ENCODE assay signal across 18 cellular contexts in genomic region chr14:91018465-91018864, GRCh38. TPM values are rescaled to one million over a fixed set of nuclear protein-coding genes. Genes with fewer than 3 reads are reported as not detected.
DNase-seq lines count a peak whose midpoint lies in the region; ATAC-seq and TF ChIP-seq lines count a peak whose summit lies in the region.
"Had no signal": no experiment of that assay in that cellular context is flagged by ENCODE, and none has a peak within 500 bp of the region (broad histone marks: within the 10 kb centered on the region; RNA-seq: fewer than 3 reads in every experiment).

No MANE protein-coding gene starts in this region.

- no peak overlapping the region for H3K4me2 ChIP-seq in IMR-90 (ENCODE audit: low read depth, low read length)
- H3K4me2 ChIP-seq: BLaER1 had no signal

- no peak overlapping the region for H2BK5ac ChIP-seq in IMR-90 (ENCODE audit: low read depth, low read length, poor library complexity, severe bottlenecking)

- no peak overlapping the region for H2BK20ac ChIP-seq in IMR-90 (ENCODE audit: low read depth, low read length)

- H3K27ac Mint-ChIP-seq in activated CD4-positive, alpha-beta T cell treated with anti-CD3 and anti-CD28 coated beads, Interleukin-2, amount 10 ng/mL, durations not matched to agents 24 days and 14 days = no peak overlapping the region
- no peak overlapping the region for H3K27ac Mint-ChIP-seq in activated CD4-positive, alpha-beta T cell treated with anti-CD3 and anti-CD28 coated beads, Interleukin-2, amount 10 ng/mL, durations not matched to agents 7 days and 5 days
- peak overlapping the region; percentile 3 to 26 for H3K27ac Mint-ChIP-seq in effector memory CD8-positive, alpha-beta T cell
- no peak overlapping the region for H3K27ac Mint-ChIP-seq in mesothelial cell of epicardium
- H3K27ac Mint-ChIP-seq: B cell; CD8-positive, alpha-beta T cell had no signal

- H3K9me3 ChIP-seq in IMR-90 (ENCODE audit: control insufficient read depth, insufficient read depth, low read length) = no peaks in the 10 kb centered on the region
- H3K9me3 ChIP-seq: BLaER1, Caco-2 had no signal

- H3K27me3 ChIP-seq in IMR-90 (ENCODE audit: control insufficient read depth, insufficient read depth, low read length) = no peaks in the 10 kb centered on the region
- H3K27me3 ChIP-seq: BLaER1 had no signal

- H3K4me1 Mint-ChIP-seq in activated CD4-positive, alpha-beta T cell treated with anti-CD3 and anti-CD28 coated beads, Interleukin-2, amount 10 ng/mL, durations not matched to agents 24 days and 14 days = peaks cover 31% of the 10 kb centered on the region
- H3K4me1 Mint-ChIP-seq in activated CD4-positive, alpha-beta T cell treated with anti-CD3 and anti-CD28 coated beads, Interleukin-2, amount 10 ng/mL, durations not matched to agents 7 days and 5 days = peaks cover 56% of the 10 kb centered on the region
- peaks cover 15 to 25% of the 10 kb centered on the region in 2 donors for H3K4me1 Mint-ChIP-seq in effector memory CD8-positive, alpha-beta T cell (ENCODE audit: low read depth in 2 of 2)
- H3K4me1 Mint-ChIP-seq in mesothelial cell of epicardium = no peaks in the 10 kb centered on the region

- H2AFZ ChIP-seq in IMR-90 (replicated peaks; ENCODE audit: low read length, poor library complexity) = no peak overlapping the region
- H2AFZ ChIP-seq: GM23248 had no signal

- CTCF ChIA-PET in activated CD4-positive, alpha-beta T cell treated with anti-CD3 and anti-CD28 coated beads, Interleukin-2, amount 10 ng/mL, durations not matched to agents 7 days and 5 days (lab: Charles Lee) = no interaction called here
- CTCF ChIA-PET in IMR-90 (lab: Yijun Ruan, JAX) = no interaction called here

- dilution Hi-C loops in IMR-90 (cut with HindIII; ENCODE audit: low sequenced_read_pairs, unreplicated experiment) = no loop called here

- no peak overlapping the region for H3K14ac ChIP-seq in IMR-90 (replicated peaks; ENCODE audit: low read depth, low read length)

- H4K91ac ChIP-seq in IMR-90 (ENCODE audit: insufficient read depth, low read depth, low read length) = no peak overlapping the region

- no peaks in the 10 kb centered on the region for H3K9me1 ChIP-seq in IMR-90 (ENCODE audit: insufficient read depth, low read length)

- H3K4me1 ChIP-seq in IMR-90 (ENCODE audit: control insufficient read depth, insufficient read depth, low read length) = no peaks in the 10 kb centered on the region
- H3K4me1 ChIP-seq: Caco-2 had no signal

- H3K36me3 Mint-ChIP-seq in activated CD4-positive, alpha-beta T cell treated with anti-CD3 and anti-CD28 coated beads, Interleukin-2, amount 10 ng/mL, durations not matched to agents 24 days and 14 days (ENCODE audit: low read depth) = peaks cover 11% of the 10 kb centered on the region
- H3K36me3 Mint-ChIP-seq in activated CD4-positive, alpha-beta T cell treated with anti-CD3 and anti-CD28 coated beads, Interleukin-2, amount 10 ng/mL, durations not matched to agents 7 days and 5 days (ENCODE audit: low read depth) = peaks cover 40% of the 10 kb centered on the region
- no peaks in the 10 kb centered on the region for H3K36me3 Mint-ChIP-seq in effector memory CD8-positive, alpha-beta T cell (ENCODE audit: insufficient read depth)
- H3K36me3 Mint-ChIP-seq in mesothelial cell of epicardium = no peaks in the 10 kb centered on the region

- H3K4ac ChIP-seq in IMR-90 (ENCODE audit: low read depth, low read length) = no peak overlapping the region

- no peak overlapping the region for H3K9ac ChIP-seq in IMR-90 (ENCODE audit: low read depth, low read length)
- H3K9ac ChIP-seq: BLaER1, GM23248 had no signal

- WGBS in IMR-90 (ENCODE audit: extremely low coverage in 2 of 2, insufficient read length in 1 of 2), 2 experiments = 100% methylated on average over 2 of the region's 5 CpGs; no CpG with 5 or more reads in 1 of the 2 experiments

- no peak overlapping the region for H3K18ac ChIP-seq in IMR-90 (ENCODE audit: low read depth, low read length)

- no peak overlapping the region for H3K23ac ChIP-seq in IMR-90 (ENCODE audit: low read depth, low read length)

- H3K4me3 Mint-ChIP-seq in activated CD4-positive, alpha-beta T cell treated with anti-CD3 and anti-CD28 coated beads, Interleukin-2, amount 10 ng/mL, durations not matched to agents 24 days and 14 days = no peak overlapping the region
- no peak overlapping the region for H3K4me3 Mint-ChIP-seq in activated CD4-positive, alpha-beta T cell treated with anti-CD3 and anti-CD28 coated beads, Interleukin-2, amount 10 ng/mL, durations not matched to agents 7 days and 5 days
- H3K4me3 Mint-ChIP-seq in effector memory CD8-positive, alpha-beta T cell = no peak overlapping the region
- H3K4me3 Mint-ChIP-seq in mesothelial cell of epicardium = no peak overlapping the region
- H3K4me3 Mint-ChIP-seq: B cell; CD4-positive, CD25-positive, alpha-beta regulatory T cell; CD8-positive, alpha-beta T cell had no signal

- H3K27ac ChIP-seq in IMR-90 (ENCODE audit: insufficient read depth, low read length) = no peak overlapping the region
- H3K27ac ChIP-seq: 22Rv1, BLaER1, C4-2B, GM23248 had no signal

- H3K56ac ChIP-seq in IMR-90 (ENCODE audit: extremely low read depth, insufficient read depth, low read length) = no peak overlapping the region

- no peaks in the 10 kb centered on the region for H3K79me1 ChIP-seq in IMR-90 (ENCODE audit: low read depth in 1 of 2, low read length in 2 of 2)

- intact Hi-C loops in activated CD4-positive, alpha-beta T cell treated with anti-CD3 and anti-CD28 coated beads, Interleukin-2, amount 10 ng/mL, durations not matched to agents 24 days and 14 days (cut with micrococcal nuclease) = no loop called here
- intact Hi-C loops in IMR-90 (cut with micrococcal nuclease) = no loop called here

- no peak for ATAC-seq in IMR-90 (ENCODE audit: low read depth)
- ATAC-seq in effector memory CD8-positive, alpha-beta T cell (replicated peaks) = no peak
- ATAC-seq in GM21717 (IDR thresholded peaks at IDR 0.05; ENCODE audit: unreplicated experiment) = no peak
- ATAC-seq: CD8-positive, alpha-beta T cell had no signal

- no peaks in the 10 kb centered on the region for H3K27me3 Mint-ChIP-seq in activated CD4-positive, alpha-beta T cell treated with anti-CD3 and anti-CD28 coated beads, Interleukin-2, amount 10 ng/mL, durations not matched to agents 24 days and 14 days
- H3K27me3 Mint-ChIP-seq in activated CD4-positive, alpha-beta T cell treated with anti-CD3 and anti-CD28 coated beads, Interleukin-2, amount 10 ng/mL, durations not matched to agents 7 days and 5 days = no peaks in the 10 kb centered on the region
- H3K27me3 Mint-ChIP-seq in effector memory CD8-positive, alpha-beta T cell = no peaks in the 10 kb centered on the region
- no peaks in the 10 kb centered on the region for H3K27me3 Mint-ChIP-seq in mesothelial cell of epicardium (ENCODE audit: low read depth)
- H3K27me3 Mint-ChIP-seq: B cell; CD4-positive, CD25-positive, alpha-beta regulatory T cell had no signal

- POLR2A ChIA-PET in activated CD4-positive, alpha-beta T cell treated with anti-CD3 and anti-CD28 coated beads, Interleukin-2, amount 10 ng/mL, durations not matched to agents 7 days and 5 days (lab: Charles Lee) = interaction anchor here (0.6 kb wide), 1 partner anchor 273 kb away, joined by 6 read pairs; no protein-coding TSS in a partner anchor
- POLR2A ChIA-PET in IMR-90 (lab: Charles Lee; ENCODE audit: unreplicated experiment) = no interaction called here

- H3K36me3 ChIP-seq in IMR-90 (ENCODE audit: control insufficient read depth, insufficient read depth, low read length) = no peaks in the 10 kb centered on the region
- H3K36me3 ChIP-seq: BLaER1 had no signal

- in situ Hi-C loops in IMR-90 (cut with MboI; ENCODE audit: low sequenced_read_pairs) = no loop called here

- no peaks in the 10 kb centered on the region for H4K20me1 ChIP-seq in IMR-90 (ENCODE audit: insufficient read depth, low read length)
- H4K20me1 ChIP-seq: BLaER1 had no signal

- H4K8ac ChIP-seq in IMR-90 (ENCODE audit: low read depth in 2 of 2, low read length in 2 of 2) = no peak overlapping the region

- no peak overlapping the region for H2AK5ac ChIP-seq in IMR-90 (ENCODE audit: low read depth, low read length)

- no peak overlapping the region for H2BK120ac ChIP-seq in IMR-90 (ENCODE audit: low read depth, low read length)

- no peak overlapping the region for H2BK15ac ChIP-seq in IMR-90 (ENCODE audit: low read depth, low read length)

- H3K4me3 ChIP-seq in IMR-90 (ENCODE audit: insufficient read depth, low read depth, low read length) = no peak overlapping the region
- H3K4me3 ChIP-seq: BLaER1, GM23248 had no signal

- no peak overlapping the region for H4K5ac ChIP-seq in IMR-90 (ENCODE audit: low read depth, low read length)

- no peak for TF ChIP-seq POLR2A in IMR-90 (IDR thresholded peaks at IDR 0.05; ENCODE audit: low read depth, low read length)

- H3K9me3 Mint-ChIP-seq in activated CD4-positive, alpha-beta T cell treated with anti-CD3 and anti-CD28 coated beads, Interleukin-2, amount 10 ng/mL, durations not matched to agents 24 days and 14 days = peaks cover 4% of the 10 kb centered on the region
- peaks cover 2% of the 10 kb centered on the region for H3K9me3 Mint-ChIP-seq in activated CD4-positive, alpha-beta T cell treated with anti-CD3 and anti-CD28 coated beads, Interleukin-2, amount 10 ng/mL, durations not matched to agents 7 days and 5 days
- H3K9me3 Mint-ChIP-seq in effector memory CD8-positive, alpha-beta T cell = no peaks in the 10 kb centered on the region
- no peaks in the 10 kb centered on the region for H3K9me3 Mint-ChIP-seq in mesothelial cell of epicardium
- H3K9me3 Mint-ChIP-seq: CD8-positive, alpha-beta T cell had no signal

- TF ChIP-seq CTCF in IMR-90 (conservative IDR thresholded peaks at IDR 0.05; ENCODE audit: low read depth, low read length) (no peak), mesothelial cell of epicardium (IDR thresholded peaks at IDR 0.05; ENCODE audit: unreplicated experiment) (no peak)

- no TSS peak for BruUV-seq in IMR-90 (replicated peaks; lab: Mats Ljungman, UMichigan)

- TF ChIP-seq RAD21 in IMR-90 (IDR thresholded peaks at IDR 0.05; ENCODE audit: low read length) = no peak

- peak overlapping the region; percentile 55 for H2AK9ac ChIP-seq in IMR-90 (replicated peaks; ENCODE audit: low read depth, low read length, poor library complexity)

- peak; percentile 52 for DNase-seq in activated CD4-positive, alpha-beta T cell treated with anti-CD3 and anti-CD28 coated beads, Interleukin-2, amount 10 ng/mL, durations not matched to agents 24 days and 14 days
- DNase-seq in activated CD4-positive, alpha-beta T cell treated with anti-CD3 and anti-CD28 coated beads, Interleukin-2, amount 10 ng/mL, durations not matched to agents 7 days and 5 days = no peak
- no peak for DNase-seq in IMR-90
- no peak for DNase-seq in effector memory CD8-positive, alpha-beta T cell
- no peak for DNase-seq in mesothelial cell of epicardium (ENCODE audit: low spot score in 2 of 2, unreplicated experiment in 2 of 2)
- DNase-seq: Caco-2; CD4-positive, CD25-positive, alpha-beta regulatory T cell; CD8-positive, alpha-beta T cell; DMS153; DND-41; GM23248; H7; HCEC 1CT had no signal

RNA-seq across cellular contexts. Expression of gene RPS6KA5, which starts 42.0 kb away (rescaled TPM):
- total RNA-seq in activated CD4-positive, alpha-beta T cell treated with anti-CD3 and anti-CD28 coated beads, Interleukin-2, amount 10 ng/mL, durations not matched to agents 24 days and 14 days = 13.5 and 13.8 TPM in 2 replicates
- total RNA-seq in activated CD4-positive, alpha-beta T cell treated with anti-CD3 and anti-CD28 coated beads, Interleukin-2, amount 10 ng/mL, durations not matched to agents 7 days and 5 days = 10 to 100 TPM; 42.1 to 44.8 TPM
- 0.28 and 0.36 TPM in 2 replicates for total RNA-seq in IMR-90 (2012; rRNA removed)
- 0.30 and 0.36 TPM in 2 replicates for polyA plus RNA-seq in IMR-90 (2012; rRNA removed)
- 0.06 and 0.12 TPM in 2 replicates for polyA plus RNA-seq in IMR-90 (2012; cell fraction: cytosol; rRNA removed)
- polyA plus RNA-seq in IMR-90 (2012; cell fraction: nucleus; rRNA removed; ENCODE audit: low replicate concordance) = 0.05 and 0.48 TPM in 2 replicates
- 11.0 to 12.8 TPM (median 11.8 TPM) in 3 replicates for total RNA-seq in mesothelial cell of epicardium

Comparison
In these comparisons a context has a peak if more than half of its experiments do, and no peak if none do; other contexts are left out.
1. H3K27ac Mint-ChIP-seq: peak in effector memory CD8-positive, alpha-beta T cell (2 of 2); none in activated CD4-positive, alpha-beta T cell treated with anti-CD3 and anti-CD28 coated beads, Interleukin-2, amount 10 ng/mL, durations not matched to agents 24 days and 14 days (single experiment), activated CD4-positive, alpha-beta T cell treated with anti-CD3 and anti-CD28 coated beads, Interleukin-2, amount 10 ng/mL, durations not matched to agents 7 days and 5 days (single experiment) and mesothelial cell of epicardium (single experiment).